ENCODE assay signal across 12 cellular contexts in the genomic region with DNA sequence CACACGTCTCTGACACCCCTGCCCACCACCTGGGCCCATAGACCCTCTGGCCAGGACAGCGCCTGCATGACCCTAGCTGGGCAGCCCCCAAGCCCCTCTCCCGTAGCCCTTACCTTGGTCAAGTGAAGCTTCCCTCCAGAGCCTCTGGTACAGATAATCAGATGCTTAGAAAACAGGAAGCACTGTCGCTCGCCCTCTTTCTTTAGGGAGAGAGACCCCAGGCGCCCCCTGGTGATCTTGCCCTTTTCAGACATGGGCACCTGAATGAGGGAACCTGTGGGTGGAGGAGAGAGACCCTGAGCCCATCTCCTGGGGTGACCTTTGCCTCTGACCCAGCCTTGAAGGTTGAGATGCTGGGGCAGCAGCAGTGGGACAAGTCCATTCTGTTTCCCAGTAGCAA.
DNase-seq lines count a peak whose midpoint lies in the region; ATAC-seq and TF ChIP-seq lines count a peak whose summit lies in the region.
"Had no signal": no experiment of that assay in that cellular context is flagged by ENCODE, and none has a peak within 500 bp of the region (broad histone marks: within the 10 kb centered on the region; RNA-seq: fewer than 3 reads in every experiment).

No MANE protein-coding gene starts in this region.

- ATAC-seq in GM18861 (IDR thresholded peaks at IDR 0.05; ENCODE audit: unreplicated experiment) (no peak), HG02642 (IDR thresholded peaks at IDR 0.05; ENCODE audit: poor library complexity, unreplicated experiment) (no peak)
- ATAC-seq: effector memory CD8-positive, alpha-beta T cell had no signal

- no peaks in the 10 kb centered on the region for H3K36me3 ChIP-seq in BE2C
- H3K36me3 ChIP-seq in OCI-LY7 (ENCODE audit: insufficient read depth, low read length): no peaks in the 10 kb centered on the region
- H3K36me3 ChIP-seq: HAP-1 had no signal

- H3K4me1 ChIP-seq in BE2C (no peaks in the 10 kb centered on the region), OCI-LY7 (ENCODE audit: insufficient read depth, low read length, poor library complexity, severe bottlenecking) (peaks cover 6% of the 10 kb centered on the region)
- H3K4me1 ChIP-seq: HAP-1 had no signal

- no peaks in the 10 kb centered on the region for H3K27me3 ChIP-seq in BE2C

- peak overlapping the region; percentile 48; the same call in 1 of the 2 replicates for H2AFZ ChIP-seq in OCI-LY7 (ENCODE audit: low read length)

- no peaks in the 10 kb centered on the region for H4K20me1 ChIP-seq in OCI-LY7 (ENCODE audit: insufficient read depth, low read length)

- H3K4me3 ChIP-seq in BE2C (ENCODE audit: low read depth, low read length) (no peak overlapping the region), GM12864 (ENCODE audit: low read depth, low read length) (no peak overlapping the region), OCI-LY7 (ENCODE audit: low read depth, low read length, poor library complexity, severe bottlenecking) (no peak overlapping the region), fibroblast of the aortic adventitia (ENCODE audit: low read depth, low read length) (no peak overlapping the region)
- H3K4me3 ChIP-seq: HAP-1, skin epidermis had no signal

- H3K79me2 ChIP-seq in OCI-LY7 (ENCODE audit: insufficient read depth, low read depth, low read length): no peaks in the 10 kb centered on the region

- H3K9me2 ChIP-seq in OCI-LY7 (ENCODE audit: insufficient read depth, low read length): no peaks in the 10 kb centered on the region

- no TSS peak for BruUV-seq in OCI-LY7 (replicated peaks; lab: Mats Ljungman, UMichigan)

- peak; percentile 59 for TF ChIP-seq CTCF in BE2C (IDR thresholded peaks at IDR 0.05; ENCODE audit: low read depth, low read length)
- TF ChIP-seq CTCF in GM12864 (IDR thresholded peaks at IDR 0.05; ENCODE audit: low read depth, low read length, missing control alignments): peak; percentile 38
- peak; percentile 78 for TF ChIP-seq CTCF in OCI-LY7 (conservative IDR thresholded peaks at IDR 0.05; ENCODE audit: low read length)
- TF ChIP-seq CTCF in fibroblast of the aortic adventitia (IDR thresholded peaks at IDR 0.05; ENCODE audit: insufficient read depth, low read length): peak; percentile 11

- intact Hi-C loops in OCI-LY7 (cut with micrococcal nuclease; ENCODE audit: unreplicated experiment): loop anchor here (1.0 kb wide), 1 partner anchor 115 kb away; no protein-coding TSS in a partner anchor

- H3K9me3 ChIP-seq in BE2C (no peaks in the 10 kb centered on the region), OCI-LY7 (ENCODE audit: low read length) (no peaks in the 10 kb centered on the region; the same call in 1 of the 2 replicates)
- H3K9me3 ChIP-seq: HAP-1 had no signal

- H3K27ac ChIP-seq in OCI-LY7 (ENCODE audit: low read depth, low read length, poor library complexity, severe bottlenecking): no peak overlapping the region
- H3K27ac ChIP-seq: skin epidermis had no signal

- no peak overlapping the region for H3K4me2 ChIP-seq in OCI-LY7 (ENCODE audit: low read length)

- CTCF ChIA-PET in OCI-LY7 (lab: Charles Lee; ENCODE audit: unreplicated experiment): interaction anchor here (0.6 to 1.2 kb wide), 2 partner anchors 46 to 159 kb away, joined by 4 read pairs; no protein-coding TSS in a partner anchor

- DNase-seq in BE2C (peak; percentile 59), GM12864 (ENCODE audit: low read depth) (no peak), OCI-LY7 (ENCODE audit: low spot score) (peak; percentile 76), fibroblast of the aortic adventitia (ENCODE audit: low read depth) (no peak), epidermal melanocyte (ENCODE audit: insufficient read length, low spot score) (no peak), RPMI8226 (no peak)
- DNase-seq: effector memory CD8-positive, alpha-beta T cell; NCI-H146 had no signal

- POLR2A ChIA-PET in OCI-LY7 (lab: Charles Lee): no interaction called here

Comparison
In these comparisons a context has a peak if more than half of its experiments do, and no peak if none do; other contexts are left out.
1. DNase-seq: peak in BE2C (single experiment) and OCI-LY7 (single experiment); none in GM12864 (single experiment), fibroblast of the aortic adventitia (single experiment), epidermal melanocyte (single experiment) and RPMI8226 (single experiment).
2. CTCF ChIP-seq: peak in every context shown above with its lines; median percentile 78 in OCI-LY7; 59 in BE2C; 38 in GM12864; 11 in fibroblast of the aortic adventitia.